ENCODE assay signal across 8 cellular contexts in genomic region chr12:3299929-3300832, GRCh38.
DNase-seq lines count a peak whose midpoint lies in the region; ATAC-seq, FAIRE-seq and TF ChIP-seq lines count a peak whose summit lies in the region.

No MANE protein-coding gene starts in this region.

- H2BK12ac ChIP-seq in H1 (ENCODE audit: low read depth, low read length), result no peak overlapping the region

- peaks cover 0 to under 1% of the 10 kb centered on the region in 2 experiments for H4K20me1 ChIP-seq in H1 (replicated peaks in 1 of 2; ENCODE audit: control insufficient read depth in 1 of 2, insufficient read depth in 2 of 2, low read length in 2 of 2)

- H3K18ac ChIP-seq in H1 (ENCODE audit: extremely low read depth, low read length), result peak overlapping the region; percentile 75; the same call in 1 of the 2 replicates

- peak; percentile 93 to 98 for TF ChIP-seq RAD21 in H1 (IDR thresholded peaks at IDR 0.05 in 1 of 2, conservative IDR thresholded peaks at IDR 0.05 in 1 of 2; ENCODE audit: low read depth in 2 of 2, low read length in 2 of 2)

- H3K23ac ChIP-seq in H1 (ENCODE audit: insufficient read length), result no peak overlapping the region

- no peak overlapping the region for H2BK120ac ChIP-seq in H1 (replicated peaks; ENCODE audit: low read depth, low read length)

- H3K4ac ChIP-seq in H1 (replicated peaks; ENCODE audit: insufficient read length, low read depth, low read length), result no peak overlapping the region

- H3K4me3 ChIP-seq in AG09309 (ENCODE audit: control insufficient read depth, low read depth, low read length), result peak overlapping the region; percentile 11
- H3K4me3 ChIP-seq in H1 (ENCODE audit: extremely low read depth in 1 of 4, insufficient read depth in 2 of 4, low read depth in 3 of 4, low read length in 4 of 4), result peak overlapping the region in 3 of 4 experiments; percentile 7 to 42 (median 11); a peak in 3 of 8 replicates

- H3K27ac ChIP-seq in H1 (ENCODE audit: low read depth, low read length), result no peak overlapping the region

- 13% methylated on average over 32 of the region's 32 CpGs; no CpG with 5 or more reads in 1 of the 2 experiments for WGBS in H1 (ENCODE audit: extremely low coverage in 1 of 2, insufficient coverage in 1 of 2, insufficient read length in 1 of 2, insufficient replicate concordance in 2 of 2, low coverage in 1 of 2, low lambda C conversion rate in 2 of 2, missing lambda C conversion rate in 1 of 2), 2 experiments

- no peak overlapping the region; the same call in 1 of the 2 replicates for H4K8ac ChIP-seq in H1 (ENCODE audit: extremely low read depth, insufficient read depth, low read length)

- TF ChIP-seq EP300 in H1 (IDR thresholded peaks at IDR 0.05; ENCODE audit: borderline replicate concordance in 1 of 2, low read depth in 2 of 2, low read length in 2 of 2), result peak in 1 of 2 experiments; percentile 33; a peak in 1 of 3 replicates

- H3K4me2 ChIP-seq in H1 (ENCODE audit: insufficient read depth in 1 of 2, low read depth in 2 of 2, low read length in 2 of 2), result peak overlapping the region; percentile 1 to 62; a peak in 3 of 4 replicates

- H2BK15ac ChIP-seq in H1 (ENCODE audit: low read length), result peak overlapping the region; percentile 99

- H3K14ac ChIP-seq in H1 (ENCODE audit: insufficient read length), result no peak overlapping the region

- peak; percentile 62 for ATAC-seq in GM19043 (IDR thresholded peaks at IDR 0.05; ENCODE audit: low read depth, unreplicated experiment)

- H3K56ac ChIP-seq in H1 (replicated peaks; ENCODE audit: insufficient read length, low read depth, low read length), result no peak overlapping the region

- no peak overlapping the region for H4K5ac ChIP-seq in H1 (ENCODE audit: insufficient read length, low read depth, low read length)

- CTCF ChIA-PET in H1 (lab: Charles Lee; ENCODE audit: partially characterized antibody), result interaction anchor here (0.6 to 7.6 kb wide), 162 partner anchors 9 to 745 kb away, joined by 3 to 203 read pairs (median 5); partner anchors contain the start of gene CRACR2A

- TF ChIP-seq CTCF in AG09309 (IDR thresholded peaks at IDR 0.05; ENCODE audit: control insufficient read depth, insufficient read depth, low read depth, low read length, missing control alignments) (peak; percentile 98), H1 (IDR thresholded peaks at IDR 0.05; ENCODE audit: control extremely low read depth in 1 of 3, insufficient read depth in 1 of 3, low read depth in 1 of 3, low read length in 3 of 3) (peak in 2 of 3 experiments; percentile 97 to 98; a peak in 3 of 4 replicates)

- H3K36me3 ChIP-seq in H1 (ENCODE audit: control insufficient read depth in 2 of 4, insufficient read depth in 4 of 4, low read length in 3 of 4), result no peaks in the 10 kb centered on the region

- no peaks in the 10 kb centered on the region for H3K79me2 ChIP-seq in H1 (ENCODE audit: control insufficient read depth in 1 of 2, insufficient read depth in 2 of 2, low read length in 2 of 2)

- H3K79me1 ChIP-seq in H1 (ENCODE audit: low read depth, low read length), result no peaks in the 10 kb centered on the region

- no peak overlapping the region for H2AK5ac ChIP-seq in H1 (ENCODE audit: low read depth, low read length)

- POLR2A ChIA-PET in H1 (lab: Charles Lee; ENCODE audit: partially characterized antibody), result interaction anchor here (0.7 to 1.3 kb wide), 5 partner anchors 11 to 307 kb away, joined by 3 read pairs; no protein-coding TSS in a partner anchor

- no peak for TF ChIP-seq POLR2A in H1 (IDR thresholded peaks at IDR 0.05; ENCODE audit: control extremely low read depth in 1 of 2, low read depth in 2 of 2, low read length in 2 of 2)

- H3K4me1 ChIP-seq in H1 (replicated peaks in 1 of 4; ENCODE audit: control insufficient read depth in 3 of 4, insufficient read depth in 4 of 4, low read length in 3 of 4), result peaks cover 0 to 13% (median 4%) of the 10 kb centered on the region in 4 experiments; a peak in 5 of 7 replicates

- peak overlapping the region; percentile 85 for H2AFZ ChIP-seq in H1 (ENCODE audit: low read length)

- no peak overlapping the region for H3K9ac ChIP-seq in H1 (replicated peaks in 1 of 4; ENCODE audit: extremely low read depth in 1 of 4, low read depth in 3 of 4, low read length in 3 of 4)

- DNase-seq in AG09309 (ENCODE audit: low read depth) (peak; percentile 87), HS-5 (ENCODE audit: low read depth) (peak; percentile 97), NOMO-1 (lab: John Stamatoyannopoulos, UW; ENCODE audit: unreplicated experiment in 2 of 2) (peak; percentile 54 to 70), H1 (ENCODE audit: low read depth in 1 of 2, low spot score in 2 of 2) (peak; percentile 85 to 93), mesenteric fat pad (ENCODE audit: low spot score) (peak; percentile 94)
- DNase-seq in activated CD8-positive, alpha-beta memory T cell treated with anti-CD3 and anti-CD28 coated beads for 4 hours (ENCODE audit: low read depth in 2 of 2), result peak; percentile 38 to 43
- DNase-seq in stimulated activated CD8-positive, alpha-beta memory T cell treated with anti-CD3 and anti-CD28 coated beads, Interleukin-12 subunit alpha, Interleukin-12 subunit beta, amount 100 ng/mL, for 24 hours (ENCODE audit: extremely low read depth), result peak; percentile 37

- peak overlapping the region; percentile 52 for H4K91ac ChIP-seq in H1 (replicated peaks; ENCODE audit: insufficient read length, low read length)

- peaks cover 0 to 4% (median 2%) of the 10 kb centered on the region in 4 experiments; a peak in 2 of 7 replicates for H3K27me3 ChIP-seq in H1 (replicated peaks in 1 of 4; ENCODE audit: control insufficient read depth in 3 of 4, extremely low read depth in 1 of 4, insufficient read depth in 3 of 4, low read length in 3 of 4)

- H2BK20ac ChIP-seq in H1 (ENCODE audit: low read length), result no peak overlapping the region; the same call in 1 of the 2 replicates

- peak; percentile 75 for FAIRE-seq in H1 (lab: Jason Lieb, UNC)

- H2BK5ac ChIP-seq in H1 (ENCODE audit: low read depth, low read length), result no peak overlapping the region

- no peaks in the 10 kb centered on the region for H3K9me3 ChIP-seq in H1 (ENCODE audit: insufficient read depth in 2 of 2, low read depth in 1 of 2, low read length in 1 of 2)

- no peaks in the 10 kb centered on the region for H3K23me2 ChIP-seq in H1 (ENCODE audit: low read depth, low read length)

TF ChIP-seq in H1, 55 proteins besides CTCF, POLR2A, EP300 and RAD21 (continues in another document):
- no peak for TF ChIP-seq CBX5 (IDR thresholded peaks at IDR 0.05; ENCODE audit: low read depth, low read length)
- no peak for TF ChIP-seq SAP30 (IDR thresholded peaks at IDR 0.05; ENCODE audit: insufficient read depth, insufficient replicate concordance, low read length)
- TF ChIP-seq NRF1 (IDR thresholded peaks at IDR 0.05; ENCODE audit: low read depth, low read length), result no peak
- TF ChIP-seq BRCA1 (IDR thresholded peaks at IDR 0.05; ENCODE audit: low read depth, low read length), result no peak
- TF ChIP-seq SP4 (IDR thresholded peaks at IDR 0.05; ENCODE audit: low read length), result 0 out of 2 replicates have a peak, but pooled peaks have one; percentile 28
- no peak; the same call in 1 of the 2 replicates for TF ChIP-seq KDM5A (IDR thresholded peaks at IDR 0.05; ENCODE audit: low read length)
- 0 out of 2 replicates have a peak, but pooled peaks have one; percentile 54 for TF ChIP-seq ATF2 (IDR thresholded peaks at IDR 0.05; ENCODE audit: low read length)
- TF ChIP-seq SP1 (IDR thresholded peaks at IDR 0.05; ENCODE audit: low read depth, low read length), result no peak
- TF ChIP-seq SIN3A (conservative IDR thresholded peaks at IDR 0.05 in 1 of 2, IDR thresholded peaks at IDR 0.05 in 1 of 2; ENCODE audit: low read depth in 1 of 2, low read length in 2 of 2), result peak in 1 of 2 experiments; percentile 58; a peak in 1 of 4 replicates
- peak; percentile 65; the same call in 1 of the 2 replicates for TF ChIP-seq CEBPB (IDR thresholded peaks at IDR 0.05; ENCODE audit: low read depth, low read length)
- TF ChIP-seq YY1 (IDR thresholded peaks at IDR 0.05; ENCODE audit: low read depth, low read length), result peak; percentile 76
- no peak; the same call in 1 of the 2 replicates for TF ChIP-seq TBP (IDR thresholded peaks at IDR 0.05; ENCODE audit: low read depth, low read length)
- no peak for TF ChIP-seq CHD2 (IDR thresholded peaks at IDR 0.05; ENCODE audit: low read length)
- peak; percentile 49 for TF ChIP-seq MAX (IDR thresholded peaks at IDR 0.05)
- no peak for TF ChIP-seq ZNF274 (IDR thresholded peaks at IDR 0.05; ENCODE audit: borderline replicate concordance, extremely low read depth, low read length)

Comparison
In these comparisons a context has a peak if more than half of its experiments do, and no peak if none do; other contexts are left out.
1. DNase-seq: peak in every context shown above with its lines; median percentile 97 in HS-5; 94 in mesenteric fat pad; 89 in H1; 87 in AG09309; 62 in NOMO-1; 40 in activated CD8-positive, alpha-beta memory T cell treated with anti-CD3 and anti-CD28 coated beads for 4 hours; 37 in stimulated activated CD8-positive, alpha-beta memory T cell treated with anti-CD3 and anti-CD28 coated beads, Interleukin-12 subunit alpha, Interleukin-12 subunit beta, amount 100 ng/mL, for 24 hours.